In genomic region chr2:189440947-189441708, GRCh38 we compare ENCODE assay signal across 8 cellular contexts. TPM values are rescaled to one million over a fixed set of nuclear protein-coding genes. Genes with fewer than 3 reads are reported as not detected.
A peak's percentile ranks its signal among the peaks of the same experiment; 100 is the strongest.
DNase-seq lines count a peak whose midpoint lies in the region; ATAC-seq and TF ChIP-seq lines count a peak whose summit lies in the region.

TSS of gene WDR75 (plus strand) at chr2:189441474. CDS start at chr2:189441493, 19 bp downstream.

- peak; percentile 11 for TF ChIP-seq CTCF in AG10803 (conservative IDR thresholded peaks at IDR 0.05; ENCODE audit: low read length)

- peak within 1 kb of the TSS; percentile 86 for H3K4me3 ChIP-seq in AG10803 (ENCODE audit: low read length)

- ATAC-seq in GM19043 (IDR thresholded peaks at IDR 0.05; ENCODE audit: low read depth, unreplicated experiment) = peak; percentile 79
- peak; percentile 82 for ATAC-seq in HG03378 (IDR thresholded peaks at IDR 0.05; ENCODE audit: unreplicated experiment)

- DNase-seq in AG10803 (ENCODE audit: low read depth) (peak; percentile 93), NCI-H460 (ENCODE audit: extremely low read depth, low read depth) (peak; percentile 94), cerebellum (ENCODE audit: low spot score) (peak; percentile 92), islet precursor cell (peak; percentile 96)
- DNase-seq in activated CD4-positive, CD25-positive, alpha-beta regulatory T cell treated with anti-CD3 and anti-CD28 coated beads, Interleukin-2, amount 50 U/mL, for 72 hours = peak; percentile 81
- peak; percentile 85 to 96 (median 90) for DNase-seq in stimulated activated CD4-positive, alpha-beta T cell treated with anti-CD3 and anti-CD28 coated beads, Interleukin-12 subunit alpha, Interleukin-12 subunit beta, amount 100 ng/mL, for 48 hours (ENCODE audit: low read depth in 2 of 3, low spot score in 1 of 3)

RNA-seq across cellular contexts. Expression of gene WDR75, which starts in this region (rescaled TPM):
- 86.6 and 100 TPM in 2 replicates for total RNA-seq in NCI-H460 (2014; rRNA removed; shearing (Covaris generic))
- 88.5 and 124 TPM in 2 replicates for polyA plus RNA-seq in NCI-H460 (2014; cell fraction: nucleus; rRNA removed)
- 79.7 TPM for total RNA-seq in cerebellum

Comparison
In these comparisons a context has a peak if more than half of its experiments do, and no peak if none do; other contexts are left out.
1. Peak in every context shown above with its lines: DNase-seq, ATAC-seq and H3K4me3 ChIP-seq.